Comparison of ENCODE assay signal across 8 cellular contexts in genomic region chr19:2149980-2150793, GRCh38. TPM values are rescaled to one million over a fixed set of nuclear protein-coding genes. Genes with fewer than 3 reads are reported as not detected.
DNase-seq lines count a peak whose midpoint lies in the region; ATAC-seq and TF ChIP-seq lines count a peak whose summit lies in the region.

No MANE protein-coding gene starts in this region.

- H3K4me3 ChIP-seq in foreskin fibroblast (ENCODE audit: low read depth in 1 of 2, low read length in 2 of 2) = peak overlapping the region; percentile 84 to 98

- peaks cover 9% of the 10 kb centered on the region for H3K36me3 Mint-ChIP-seq in T-helper 2 cell treated with Interferon-gamma antibody and Interleukin-4, amounts not matched to agents 5 μg/mL and 100 μg/mL, for 36 hours (ENCODE audit: low read depth)
- H3K36me3 Mint-ChIP-seq in T-cell = no peaks in the 10 kb centered on the region

- no peak for DNase-seq in T-helper 2 cell treated with Interferon-gamma antibody and Interleukin-4, amounts not matched to agents 5 μg/mL and 100 μg/mL, for 36 hours (ENCODE audit: low spot score)
- DNase-seq in T-helper 2 cell (no peak), T-cell (no peak), foreskin fibroblast (peak in 1 of 2 donors; percentile 48), renal cortical epithelial cell (ENCODE audit: low read depth) (peak; percentile 26), NCI-H1417 (lab: John Stamatoyannopoulos, UW) (no peak)
- no peak for DNase-seq in stimulated activated CD4-positive, alpha-beta T cell treated with anti-CD3 and anti-CD28 coated beads, Interleukin-2, amount 100 ng/mL, for 48 hours

- CTCF ChIA-PET in T-cell (lab: Charles Lee) = no interaction called here

- no peaks in the 10 kb centered on the region for H3K27me3 Mint-ChIP-seq in T-helper 2 cell treated with Interferon-gamma antibody and Interleukin-4, amounts not matched to agents 5 μg/mL and 100 μg/mL, for 36 hours (ENCODE audit: low read depth)
- no peaks in the 10 kb centered on the region for H3K27me3 Mint-ChIP-seq in T-cell

- TF ChIP-seq CTCF in foreskin fibroblast (IDR thresholded peaks at IDR 0.05; ENCODE audit: low read depth, low read length) = no peak

- peak overlapping the region; percentile 74 for H3K4me3 Mint-ChIP-seq in T-helper 2 cell treated with Interferon-gamma antibody and Interleukin-4, amounts not matched to agents 5 μg/mL and 100 μg/mL, for 36 hours
- H3K4me3 Mint-ChIP-seq in T-cell = peak overlapping the region; percentile 65 to 80 (median 77)

- ATAC-seq in T-cell (replicated peaks in 1 of 4) = no peak
- ATAC-seq in HG03521 (IDR thresholded peaks at IDR 0.05; ENCODE audit: unreplicated experiment) = no peak

- peak overlapping the region; percentile 60 for H3K27ac Mint-ChIP-seq in T-helper 2 cell treated with Interferon-gamma antibody and Interleukin-4, amounts not matched to agents 5 μg/mL and 100 μg/mL, for 36 hours
- H3K27ac Mint-ChIP-seq in T-cell = peak overlapping the region; percentile 57 to 72

- H3K4me1 Mint-ChIP-seq in T-helper 2 cell treated with Interferon-gamma antibody and Interleukin-4, amounts not matched to agents 5 μg/mL and 100 μg/mL, for 36 hours (ENCODE audit: low read depth) = peaks cover 24% of the 10 kb centered on the region
- H3K4me1 Mint-ChIP-seq in T-cell = peaks cover 51 to 55% (median 52%) of the 10 kb centered on the region in 3 donors

- H3K9me3 Mint-ChIP-seq in T-helper 2 cell treated with Interferon-gamma antibody and Interleukin-4, amounts not matched to agents 5 μg/mL and 100 μg/mL, for 36 hours = no peaks in the 10 kb centered on the region
- no peaks in the 10 kb centered on the region for H3K9me3 Mint-ChIP-seq in T-cell

- POLR2A ChIA-PET in T-cell (lab: Charles Lee) = no interaction called here

RNA-seq across cellular contexts. Expression of gene AP3D1, which starts 1.2 kb away (rescaled TPM):
- total RNA-seq in T-cell = 10 to 100 TPM; 78.6 to 91.5 (median 86.7) TPM
- total RNA-seq in renal cortical epithelial cell = 111 and 175 TPM in 2 replicates

RNA-seq across cellular contexts. Expression of gene DOT1L, which starts 13.5 kb away (rescaled TPM):
- total RNA-seq in T-cell (10 to 100 TPM; 33.4 to 39.3 (median 38.4) TPM), renal cortical epithelial cell (1.9 and 8.4 TPM in 2 replicates)

RNA-seq across cellular contexts. Expression of gene IZUMO4, which starts 53.5 kb away (rescaled TPM):
- total RNA-seq in T-cell (10 to 100 TPM; 14.0 to 23.5 (median 19.7) TPM), renal cortical epithelial cell (0.89 and 3.5 TPM in 2 replicates)

RNA-seq across cellular contexts. Expression of gene MOB3A, which starts 54.1 kb away (rescaled TPM):
- 100 to 1,000 TPM in 4 of 5 donors, 10 to 100 TPM in 1; 98.6 to 162 (median 142) TPM for total RNA-seq in T-cell
- total RNA-seq in renal cortical epithelial cell = 16.0 and 46.7 TPM in 2 replicates
